In genomic region chr9:136629001-136629878, GRCh38 we compare ENCODE assay signal across 1 cellular context.
TF ChIP-seq lines count a peak whose summit lies in the region.

No MANE protein-coding gene starts in this region.

TF ChIP-seq in HepG2, 621 proteins besides CTCF, POLR2A, EP300 and RAD21:
- TF ChIP-seq SRSF9 (IDR thresholded peaks at IDR 0.05; ENCODE audit: borderline replicate concordance, insufficient read depth, low read depth, low read length, poor library complexity, severe bottlenecking) = no peak
- TF ChIP-seq ZNF674 (CRISPR knock-in tag; IDR thresholded peaks at IDR 0.05; ENCODE audit: low read depth) = no peak
- 0 out of 2 replicates have a peak, but pooled peaks have one; percentile 3 for TF ChIP-seq HNRNPL (IDR thresholded peaks at IDR 0.05; ENCODE audit: low read depth, low read length)
- TF ChIP-seq ZNF292 (CRISPR knock-in tag; IDR thresholded peaks at IDR 0.05; ENCODE audit: borderline replicate concordance, low read depth) = no peak
- no peak for TF ChIP-seq ZNF709 (CRISPR knock-in tag; IDR thresholded peaks at IDR 0.05)
TF ChIP-seq in HepG2: peak in this region for 1.
